Comparison of ENCODE assay signal across 8 cellular contexts in the genomic region with DNA sequence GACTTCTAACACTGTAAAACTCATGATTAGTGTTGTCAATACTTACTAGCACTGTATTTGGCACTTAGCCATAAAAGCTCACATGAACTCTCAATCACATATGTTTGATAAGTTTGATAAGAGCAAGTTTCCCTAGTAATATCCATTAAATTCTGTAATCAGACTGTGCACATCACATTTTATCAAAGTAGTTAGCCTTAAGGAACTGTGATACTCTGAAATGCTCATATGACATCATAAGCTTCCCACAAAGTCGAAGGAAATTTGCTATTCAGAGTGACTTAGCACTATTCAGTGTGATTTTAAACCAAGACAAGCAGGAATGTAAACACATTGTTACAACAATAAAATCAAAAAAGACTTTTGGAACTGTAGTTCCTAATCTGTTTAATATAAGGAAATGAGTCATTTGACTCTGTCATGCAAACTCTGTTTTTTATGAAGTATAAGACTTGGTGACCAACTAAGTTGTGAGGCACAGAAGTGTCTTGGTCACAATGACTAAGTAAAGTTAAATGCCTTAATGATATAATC. TPM values are rescaled to one million over a fixed set of nuclear protein-coding genes. Genes with fewer than 3 reads are reported as not detected.
A peak's percentile ranks its signal among the peaks of the same experiment; 100 is the strongest.
DNase-seq lines count a peak whose midpoint lies in the region; ATAC-seq, FAIRE-seq and TF ChIP-seq lines count a peak whose summit lies in the region.

No MANE protein-coding gene starts in this region.

- no peaks in the 10 kb centered on the region for H3K27me3 Mint-ChIP-seq in activated CD4-positive, alpha-beta T cell treated with anti-CD3 and anti-CD28 coated beads for 36 hours
- H3K27me3 Mint-ChIP-seq in dendritic cell treated with granulocyte-macrophage colony-stimulating factor and Interleukin-4, amounts not matched to agents 40 ng/mL and 50 ng/mL, for 4 days: no peaks in the 10 kb centered on the region
- H3K27me3 Mint-ChIP-seq in Caco-2 (ENCODE audit: insufficient read depth, unreplicated experiment): no peaks in the 10 kb centered on the region

- no peak overlapping the region for H3K9ac ChIP-seq in Karpas-422 (ENCODE audit: low read length)

- H3K4me1 ChIP-seq in Karpas-422 (ENCODE audit: low read length) (peaks cover 28% of the 10 kb centered on the region), Caco-2 (peaks cover 4% of the 10 kb centered on the region; the same call in 1 of the 2 replicates)

- no peak for TF ChIP-seq POLR2A in GM12891 (IDR thresholded peaks at IDR 0.05; ENCODE audit: low read depth, low read length)

- H3K4me3 ChIP-seq in Karpas-422 (ENCODE audit: low read length) (no peak overlapping the region), Caco-2 (ENCODE audit: low read depth, low read length) (no peak overlapping the region)

- no peak for DNase-seq in activated CD4-positive, alpha-beta T cell treated with anti-CD3 and anti-CD28 coated beads for 36 hours
- no peak for DNase-seq in activated CD4-positive, alpha-beta T cell treated with anti-CD3 and anti-CD28 coated beads for 48 hours
- DNase-seq in Karpas-422 (no peak), Caco-2 (no peak), frontal cortex (ENCODE audit: low spot score in 2 of 2) (no peak), GM12891 (ENCODE audit: insufficient read length, low spot score) (no peak)
- DNase-seq in stimulated activated naive CD8-positive, alpha-beta T cell treated with anti-CD3 and anti-CD28 coated beads, Interleukin-15, Interleukin-2, amounts not matched to agents 100 U/mL and 50 U/mL, for 24 hours: no peak

- no peak overlapping the region for H2AFZ ChIP-seq in Karpas-422 (ENCODE audit: low read length)

- no peak for FAIRE-seq in frontal cortex (lab: Jason Lieb, UNC)
- no peak for FAIRE-seq in GM12891 (lab: Jason Lieb, UNC)

- CTCF ChIA-PET in activated CD4-positive, alpha-beta T cell treated with anti-CD3 and anti-CD28 coated beads for 36 hours (lab: Charles Lee): no interaction called here
- CTCF ChIA-PET in Caco-2 (lab: Charles Lee): no interaction called here

- peaks cover 9% of the 10 kb centered on the region for H3K4me1 Mint-ChIP-seq in activated CD4-positive, alpha-beta T cell treated with anti-CD3 and anti-CD28 coated beads for 36 hours
- H3K4me1 Mint-ChIP-seq in dendritic cell treated with granulocyte-macrophage colony-stimulating factor and Interleukin-4, amounts not matched to agents 40 ng/mL and 50 ng/mL, for 4 days (ENCODE audit: low read depth): peaks cover 22% of the 10 kb centered on the region
- peaks cover 6% of the 10 kb centered on the region for H3K4me1 Mint-ChIP-seq in Caco-2 (ENCODE audit: low read depth, unreplicated experiment)

- no peaks in the 10 kb centered on the region for H3K9me2 ChIP-seq in Karpas-422 (replicated peaks; ENCODE audit: insufficient read depth, low read length)

- no peaks in the 10 kb centered on the region for H3K9me3 Mint-ChIP-seq in activated CD4-positive, alpha-beta T cell treated with anti-CD3 and anti-CD28 coated beads for 36 hours (ENCODE audit: low read depth)
- H3K9me3 Mint-ChIP-seq in dendritic cell treated with granulocyte-macrophage colony-stimulating factor and Interleukin-4, amounts not matched to agents 40 ng/mL and 50 ng/mL, for 4 days: no peaks in the 10 kb centered on the region
- H3K9me3 Mint-ChIP-seq in Caco-2 (ENCODE audit: unreplicated experiment): no peaks in the 10 kb centered on the region

- H3K36me3 ChIP-seq in Karpas-422 (ENCODE audit: insufficient read depth, low read length): peaks cover 47% of the 10 kb centered on the region
- H3K36me3 ChIP-seq in Caco-2 (ENCODE audit: control insufficient read depth, insufficient read depth, low read length): no peaks in the 10 kb centered on the region

- BruUV-seq in Caco-2 (replicated peaks; lab: Mats Ljungman, UMichigan): no TSS peak

- no peaks in the 10 kb centered on the region for H3K36me3 Mint-ChIP-seq in activated CD4-positive, alpha-beta T cell treated with anti-CD3 and anti-CD28 coated beads for 36 hours (ENCODE audit: low read depth)
- H3K36me3 Mint-ChIP-seq in dendritic cell treated with granulocyte-macrophage colony-stimulating factor and Interleukin-4, amounts not matched to agents 40 ng/mL and 50 ng/mL, for 4 days (ENCODE audit: low read depth): peaks cover 15% of the 10 kb centered on the region
- H3K36me3 Mint-ChIP-seq in Caco-2 (ENCODE audit: insufficient read depth, unreplicated experiment): peaks cover 51% of the 10 kb centered on the region

- intact Hi-C loops in activated CD4-positive, alpha-beta T cell treated with anti-CD3 and anti-CD28 coated beads for 36 hours (cut with DNase I, micrococcal nuclease): no loop called here
- intact Hi-C loops in dendritic cell treated with granulocyte-macrophage colony-stimulating factor and Interleukin-4, amounts not matched to agents 40 ng/mL and 50 ng/mL, for 4 days (cut with micrococcal nuclease): no loop called here
- intact Hi-C loops in Caco-2 (cut with micrococcal nuclease; ENCODE audit: unreplicated experiment): no loop called here

- peak overlapping the region; percentile 2 for H3K4me2 ChIP-seq in Karpas-422 (ENCODE audit: low read depth, low read length, poor library complexity, severe bottlenecking)

- no peak for TF ChIP-seq CTCF in Caco-2 (IDR thresholded peaks at IDR 0.05; ENCODE audit: insufficient read depth in 1 of 2, low read depth in 1 of 2, low read length in 1 of 2, severe bottlenecking in 1 of 2, unreplicated experiment in 1 of 2)

- H3K4me3 Mint-ChIP-seq in activated CD4-positive, alpha-beta T cell treated with anti-CD3 and anti-CD28 coated beads for 36 hours: no peak overlapping the region
- peak overlapping the region; percentile 6 for H3K4me3 Mint-ChIP-seq in dendritic cell treated with granulocyte-macrophage colony-stimulating factor and Interleukin-4, amounts not matched to agents 40 ng/mL and 50 ng/mL, for 4 days
- H3K4me3 Mint-ChIP-seq in Caco-2 (ENCODE audit: unreplicated experiment): no peak overlapping the region

- ATAC-seq in activated CD4-positive, alpha-beta T cell treated with anti-CD3 and anti-CD28 coated beads for 36 hours: peak; percentile 83
- ATAC-seq in stimulated activated naive CD8-positive, alpha-beta T cell treated with anti-CD3 and anti-CD28 coated beads, Interleukin-15, Interleukin-2, amounts not matched to agents 100 U/mL and 50 U/mL, for 24 hours: peak; percentile 63

- no peak overlapping the region for H3K27ac Mint-ChIP-seq in activated CD4-positive, alpha-beta T cell treated with anti-CD3 and anti-CD28 coated beads for 36 hours
- peak overlapping the region; percentile 76 for H3K27ac Mint-ChIP-seq in dendritic cell treated with granulocyte-macrophage colony-stimulating factor and Interleukin-4, amounts not matched to agents 40 ng/mL and 50 ng/mL, for 4 days
- no peak overlapping the region for H3K27ac Mint-ChIP-seq in Caco-2 (ENCODE audit: unreplicated experiment)

- H3K27me3 ChIP-seq in Karpas-422 (ENCODE audit: low read length): no peaks in the 10 kb centered on the region
- H3K27me3 ChIP-seq in Caco-2 (replicated peaks; ENCODE audit: control insufficient read depth, insufficient read depth, low read length): no peaks in the 10 kb centered on the region

- no peak overlapping the region for H3K27ac ChIP-seq in Karpas-422 (ENCODE audit: low read length)

- no peaks in the 10 kb centered on the region for H4K20me1 ChIP-seq in Karpas-422 (ENCODE audit: insufficient read depth, low read depth, low read length)

- H3K9me3 ChIP-seq in Karpas-422 (ENCODE audit: low read length): no peaks in the 10 kb centered on the region
- H3K9me3 ChIP-seq in Caco-2: no peaks in the 10 kb centered on the region

- POLR2A ChIA-PET in activated CD4-positive, alpha-beta T cell treated with anti-CD3 and anti-CD28 coated beads for 36 hours (lab: Charles Lee): no interaction called here
- POLR2A ChIA-PET in Caco-2 (lab: Charles Lee): no interaction called here

- H3K79me2 ChIP-seq in Karpas-422 (ENCODE audit: low read length): peaks cover 53% of the 10 kb centered on the region

TF ChIP-seq in GM12891, 5 proteins besides CTCF, POLR2A, EP300 and RAD21:
- TF ChIP-seq SPI1 (IDR thresholded peaks at IDR 0.05; ENCODE audit: low read depth, low read length) (no peak), POU2F2 (IDR thresholded peaks at IDR 0.05; ENCODE audit: low read depth, low read length) (no peak), PAX5 (IDR thresholded peaks at IDR 0.05; ENCODE audit: insufficient read depth, low read length, severe bottlenecking) (no peak), TAF1 (IDR thresholded peaks at IDR 0.05; ENCODE audit: low read depth, low read length) (no peak), POLR2AphosphoS5 (IDR thresholded peaks at IDR 0.05; ENCODE audit: low read depth, low read length) (no peak)

RNA-seq across cellular contexts. Expression of a gene that starts 6.7 kb away (rescaled TPM):
- total RNA-seq in activated CD4-positive, alpha-beta T cell treated with anti-CD3 and anti-CD28 coated beads for 36 hours: 1 to 10 TPM; 4.4 to 4.9 TPM
- total RNA-seq in Karpas-422 (2014; rRNA removed; shearing (Covaris generic); ENCODE audit: low replicate concordance): 12.1 and 24.0 TPM in 2 replicates
- total RNA-seq in Caco-2 (2022) (32.9 and 41.1 TPM in 2 replicates), frontal cortex (33.0 TPM)
- 0.51 TPM for polyA plus RNA-seq in GM12891 (2012; ENCODE audit: low read depth, missing spikeins)
